In genomic region chr17:42112552-42113176, GRCh38 we compare ENCODE assay signal across 8 cellular contexts. TPM values are rescaled to one million over a fixed set of nuclear protein-coding genes. Genes with fewer than 3 reads are reported as not detected.
DNase-seq lines count a peak whose midpoint lies in the region; ATAC-seq and TF ChIP-seq lines count a peak whose summit lies in the region.

Gene DHX58 (minus strand): TSS chr17:42112714. CDS start chr17:42111892, 822 bp downstream.

- intact Hi-C loops in posterior cingulate gyrus (cut with DNase I), result no loop called here

- H3K9me3 ChIP-seq in AG04450 (ENCODE audit: control insufficient read depth, insufficient read depth, low read length), result no peaks in the 10 kb centered on the region; the same call in 1 of the 2 replicates

- H3K4me3 ChIP-seq in AG04450 (ENCODE audit: low read depth, low read length) (peak within 1 kb of the TSS; percentile 48), urinary bladder (ENCODE audit: low read depth, low read length) (peak within 1 kb of the TSS; percentile 57)

- no peaks in the 10 kb centered on the region for H3K36me3 ChIP-seq in urinary bladder (ENCODE audit: insufficient read depth)

- CTCF ChIA-PET in AG04450 (lab: Charles Lee), result interaction anchor here (0.5 to 2.2 kb wide), 9 partner anchors 11 to 218 kb away, joined by 3 to 8 read pairs (median 3); no protein-coding TSS in a partner anchor

- ATAC-seq in GM19023 (IDR thresholded peaks at IDR 0.05; ENCODE audit: unreplicated experiment) (peak; percentile 75), HG03196 (IDR thresholded peaks at IDR 0.05; ENCODE audit: unreplicated experiment) (peak; percentile 46)

- 4% methylated on average over 10 of the region's 10 CpGs for whole genome bisulfite sequencing in urinary bladder

- H3K27me3 ChIP-seq in AG04450 (ENCODE audit: control insufficient read depth, insufficient read depth, low read length), result no peaks in the 10 kb centered on the region

- H3K4me1 ChIP-seq in urinary bladder (ENCODE audit: insufficient read depth), result no peaks in the 10 kb centered on the region

- peak within 1 kb of the TSS; percentile 47 for H3K27ac ChIP-seq in AG04450 (ENCODE audit: low read depth, low read length)
- peak within 1 kb of the TSS; percentile 81 for H3K27ac ChIP-seq in urinary bladder (ENCODE audit: low read depth)

- DNase-seq in AG04450 (ENCODE audit: low read depth, low spot score) (peak; percentile 53), RKO (ENCODE audit: low spot score) (peak; percentile 47), foreskin melanocyte (peak; percentile 82), posterior cingulate gyrus (peak in 8 of 10 donors; percentile 40 to 93 (median 64))
- DNase-seq in activated T-helper 9 cell treated with anti-CD3 and anti-CD28 coated beads, Interleukin-2, amount 50 U/mL, for 16 hours (ENCODE audit: low read depth), result peak; percentile 58

- POLR2A ChIA-PET in AG04450 (lab: Yijun Ruan, JAX), result interaction anchor here (0.5 to 1.9 kb wide), 7 partner anchors 70 to 281 kb away, joined by 3 to 17 read pairs (median 3); partner anchors contain the start of genes CNP and DNAJC7

- no peak for TF ChIP-seq CTCF in AG04450 (IDR thresholded peaks at IDR 0.05; ENCODE audit: low read depth, low read length)

RNA-seq across cellular contexts. Expression of gene DHX58, which starts in this region (rescaled TPM):
- polyA plus RNA-seq in AG04450 (2011; rRNA removed) (2.0 and 2.9 TPM in 2 replicates), urinary bladder (16.1 TPM)
- polyA minus RNA-seq in AG04450 (2011; rRNA and poly(A)+ RNA removed), result 1.9 and 2.8 TPM in 2 replicates
- total RNA-seq in urinary bladder, result 7.6 TPM

Comparison
In these comparisons a context has a peak if more than half of its experiments do, and no peak if none do; other contexts are left out.
1. Peak in every context shown above with its lines: DNase-seq, ATAC-seq, H3K4me3 ChIP-seq and H3K27ac ChIP-seq.